In the genomic region with DNA sequence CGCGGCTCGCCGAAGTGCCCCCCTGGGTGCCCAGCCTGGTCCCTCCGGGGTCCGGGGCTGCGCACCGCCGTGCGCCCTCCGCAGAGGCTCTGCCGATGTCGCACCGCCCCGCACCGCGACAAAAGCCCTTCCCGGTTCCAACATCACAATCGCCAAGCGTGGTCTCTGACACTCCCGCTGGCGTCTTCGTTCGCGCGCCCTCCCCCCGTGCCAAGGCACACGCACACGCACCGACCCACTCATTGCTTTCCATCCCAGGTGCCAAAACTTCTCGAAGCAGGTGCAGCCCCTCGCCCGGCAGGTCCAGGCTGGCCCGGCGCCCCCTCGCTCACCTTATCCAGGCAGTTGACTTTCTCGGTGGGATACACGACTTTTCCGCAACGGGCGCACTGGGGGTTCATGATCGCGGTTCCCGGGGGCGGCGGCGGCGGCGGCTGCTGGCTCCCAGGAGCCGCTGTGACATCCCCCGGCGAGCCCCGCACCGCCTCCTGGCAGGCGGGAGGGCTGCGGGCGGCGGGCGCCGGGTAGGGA, we compare ENCODE assay signal across 8 cellular contexts.
DNase-seq lines count a peak whose midpoint lies in the region; ATAC-seq, FAIRE-seq and TF ChIP-seq lines count a peak whose summit lies in the region.

No MANE protein-coding gene starts in this region.

- H3K79me2 ChIP-seq in astrocyte (ENCODE audit: insufficient read depth, low read length), result no peaks in the 10 kb centered on the region

- peak overlapping the region; percentile 59 for H3K4me3 ChIP-seq in astrocyte (ENCODE audit: insufficient read depth, low read depth, low read length)
- H3K4me3 ChIP-seq in kidney epithelial cell (ENCODE audit: low read depth, low read length), result peak overlapping the region; percentile 68

- no peaks in the 10 kb centered on the region for H3K36me3 Mint-ChIP-seq in astrocyte (ENCODE audit: low read depth, unreplicated experiment)

- H3K27ac Mint-ChIP-seq in astrocyte (ENCODE audit: unreplicated experiment), result no peak overlapping the region

- no peak overlapping the region for H3K27ac ChIP-seq in astrocyte (ENCODE audit: low read depth, low read length)
- H3K27ac ChIP-seq in substantia nigra (ENCODE audit: low read depth, low read length, poor library complexity, severe bottlenecking), result peak overlapping the region; percentile 50

- no peaks in the 10 kb centered on the region for H3K9me3 Mint-ChIP-seq in astrocyte (ENCODE audit: unreplicated experiment)

- H3K9me3 ChIP-seq in astrocyte (ENCODE audit: insufficient read depth, low read depth, low read length), result no peaks in the 10 kb centered on the region

- H3K27me3 ChIP-seq in astrocyte (ENCODE audit: insufficient read depth, low read length) (peaks cover 3% of the 10 kb centered on the region), kidney epithelial cell (ENCODE audit: control insufficient read depth, insufficient read depth, low read length) (peaks cover 2% of the 10 kb centered on the region)

- DNase-seq in NCI-H1417 (lab: John Stamatoyannopoulos, UW), result peak in 2 of 3 experiments; percentile 66 to 77
- no peak for DNase-seq in NCI-H1417 treated with DMSO at 0.1 percent for 48 hours (lab: John Stamatoyannopoulos, UW)
- no peak for DNase-seq in astrocyte (ENCODE audit: low read depth)
- DNase-seq in kidney epithelial cell (ENCODE audit: low read depth), result no peak
- DNase-seq in substantia nigra (lab: John Stamatoyannopoulos, UW), result peak in 12 of 49 donors; percentile 2 to 86 (median 30)
- DNase-seq in NCI-H446 (lab: John Stamatoyannopoulos, UW), result no peak
- DNase-seq in HTR-8/SVneo (ENCODE audit: insufficient read length, low spot score), result no peak

- peak overlapping the region; percentile 75 for H2AFZ ChIP-seq in astrocyte (ENCODE audit: low read depth, low read length)

- peaks cover 10% of the 10 kb centered on the region for H3K4me1 Mint-ChIP-seq in astrocyte (ENCODE audit: low read depth, unreplicated experiment)

- peaks cover 1% of the 10 kb centered on the region for H3K27me3 Mint-ChIP-seq in astrocyte (ENCODE audit: low read depth, unreplicated experiment)

- peaks cover 4% of the 10 kb centered on the region for H3K4me1 ChIP-seq in astrocyte (ENCODE audit: insufficient read depth, low read length)

- no peak for ATAC-seq in esophagus mucosa

- H3K36me3 ChIP-seq in astrocyte (ENCODE audit: insufficient read depth, low read length) (no peaks in the 10 kb centered on the region), kidney epithelial cell (ENCODE audit: control insufficient read depth, insufficient read depth, low read length) (no peaks in the 10 kb centered on the region)

- TF ChIP-seq CTCF in astrocyte (IDR thresholded peaks at IDR 0.05; ENCODE audit: insufficient read depth, low read depth, low read length), result no peak
- TF ChIP-seq CTCF in kidney epithelial cell (IDR thresholded peaks at IDR 0.05; ENCODE audit: insufficient read depth, low read length, poor library complexity, severe bottlenecking), result no peak

- H4K20me1 ChIP-seq in astrocyte (ENCODE audit: insufficient read depth, low read length), result no peaks in the 10 kb centered on the region

- H3K4me2 ChIP-seq in astrocyte (ENCODE audit: low read length), result peak overlapping the region; percentile 91

- FAIRE-seq in astrocyte (lab: Jason Lieb, UNC) (no peak), HTR-8/SVneo (lab: Jason Lieb, UNC) (no peak)

- peak overlapping the region; percentile 88 for H3K4me3 Mint-ChIP-seq in astrocyte (ENCODE audit: unreplicated experiment)

- no peak overlapping the region for H3K9ac ChIP-seq in astrocyte (ENCODE audit: low read length)

Comparison
In these comparisons a context has a peak if more than half of its experiments do, and no peak if none do; other contexts are left out.
1. DNase-seq: peak in NCI-H1417 (2 of 3); none in NCI-H1417 treated with DMSO at 0.1 percent for 48 hours (single experiment), astrocyte (single experiment), kidney epithelial cell (single experiment), NCI-H446 (0 of 2) and HTR-8/SVneo (single experiment).